In genomic region chr17:9381068-9381467, GRCh38 we compare ENCODE assay signal across 18 cellular contexts.
DNase-seq lines count a peak whose midpoint lies in the region; ATAC-seq, FAIRE-seq and TF ChIP-seq lines count a peak whose summit lies in the region.
"Had no signal": no experiment of that assay in that cellular context is flagged by ENCODE, and none has a peak within 500 bp of the region (broad histone marks: within the 10 kb centered on the region; RNA-seq: fewer than 3 reads in every experiment).

No MANE protein-coding gene starts in this region.

- no peak overlapping the region for H3K27ac Mint-ChIP-seq in astrocyte (ENCODE audit: unreplicated experiment)
- H3K27ac Mint-ChIP-seq: CD8-positive, alpha-beta T cell; GM23338 had no signal

- H3K4me3 ChIP-seq in astrocyte (ENCODE audit: insufficient read depth, low read depth, low read length) (no peak overlapping the region), skeletal muscle satellite cell (ENCODE audit: low read length) (no peak overlapping the region)
- H3K4me3 ChIP-seq: GM23338 had no signal

- TF ChIP-seq CTCF in astrocyte (IDR thresholded peaks at IDR 0.05; ENCODE audit: insufficient read depth, low read depth, low read length), result no peak

- peaks cover 4% of the 10 kb centered on the region for H3K36me3 ChIP-seq in astrocyte (ENCODE audit: insufficient read depth, low read length)
- H3K36me3 ChIP-seq in skeletal muscle satellite cell (ENCODE audit: insufficient read depth, low read length), result peaks cover 3% of the 10 kb centered on the region
- H3K36me3 ChIP-seq: BE2C had no signal

- H2AFZ ChIP-seq in astrocyte (ENCODE audit: low read depth, low read length), result no peak overlapping the region
- H2AFZ ChIP-seq: GM23338 had no signal

- H3K36me3 Mint-ChIP-seq in astrocyte (ENCODE audit: low read depth, unreplicated experiment), result peaks cover 6% of the 10 kb centered on the region

- H3K4me2 ChIP-seq in astrocyte (ENCODE audit: low read length), result peak overlapping the region; percentile 52
- H3K4me2 ChIP-seq in skeletal muscle satellite cell (ENCODE audit: low read length), result peak overlapping the region; percentile 48
- H3K4me2 ChIP-seq: GM23338 had no signal

- no peaks in the 10 kb centered on the region for H3K79me2 ChIP-seq in astrocyte (ENCODE audit: insufficient read depth, low read length)

- H3K27me3 Mint-ChIP-seq in astrocyte (ENCODE audit: low read depth, unreplicated experiment), result no peaks in the 10 kb centered on the region

- no peaks in the 10 kb centered on the region for H3K4me1 Mint-ChIP-seq in astrocyte (ENCODE audit: low read depth, unreplicated experiment)
- H3K4me1 Mint-ChIP-seq: GM23338 had no signal

- H3K27me3 ChIP-seq in astrocyte (ENCODE audit: insufficient read depth, low read length), result no peaks in the 10 kb centered on the region
- H3K27me3 ChIP-seq in skeletal muscle satellite cell (ENCODE audit: control insufficient read depth, insufficient read depth, low read length), result no peaks in the 10 kb centered on the region
- H3K27me3 ChIP-seq: BE2C had no signal

- no peak for FAIRE-seq in astrocyte (lab: Jason Lieb, UNC)
- FAIRE-seq: A204.1, D721Med had no signal

- H3K4me3 Mint-ChIP-seq in astrocyte (ENCODE audit: unreplicated experiment), result no peak overlapping the region
- H3K4me3 Mint-ChIP-seq: CD8-positive, alpha-beta T cell; GM23338 had no signal

- H3K9me3 Mint-ChIP-seq in astrocyte (ENCODE audit: unreplicated experiment), result peaks cover 3% of the 10 kb centered on the region
- H3K9me3 Mint-ChIP-seq: CD8-positive, alpha-beta T cell had no signal

- H3K9ac ChIP-seq in astrocyte (ENCODE audit: low read length) (no peak overlapping the region), skeletal muscle satellite cell (ENCODE audit: low read depth, low read length) (no peak overlapping the region)

- H3K9me3 ChIP-seq in astrocyte (ENCODE audit: insufficient read depth, low read depth, low read length) (no peaks in the 10 kb centered on the region), skeletal muscle satellite cell (replicated peaks; ENCODE audit: low read length) (peaks cover 3% of the 10 kb centered on the region)
- H3K9me3 ChIP-seq: BE2C had no signal

- peaks cover 8% of the 10 kb centered on the region for H3K4me1 ChIP-seq in astrocyte (ENCODE audit: insufficient read depth, low read length)
- H3K4me1 ChIP-seq in skeletal muscle satellite cell (ENCODE audit: control insufficient read depth, insufficient read depth, low read length), result peaks cover 22% of the 10 kb centered on the region
- H3K4me1 ChIP-seq: BE2C had no signal

- ATAC-seq in GM18867 (IDR thresholded peaks at IDR 0.05; ENCODE audit: unreplicated experiment), result no peak
- ATAC-seq: CD8-positive, alpha-beta T cell; GM23338 had no signal

- H4K20me1 ChIP-seq in astrocyte (ENCODE audit: insufficient read depth, low read length), result no peaks in the 10 kb centered on the region

- DNase-seq in EL (peak; percentile 17), astrocyte (ENCODE audit: low read depth) (no peak), kidney glomerular epithelial cell (lab: John Stamatoyannopoulos, UW) (peak; percentile 38), GDM1 (lab: John Stamatoyannopoulos, UW) (no peak), NCI-H226 (no peak)
- DNase-seq: BE2C; CD8-positive, alpha-beta T cell; COR-L47; DMS153; DMS79 treated with DMSO at 0.1 percent for 48 hours; H7 had no signal

- peak overlapping the region; percentile 50 for H3K27ac ChIP-seq in astrocyte (ENCODE audit: low read depth, low read length)
- H3K27ac ChIP-seq: C4-2B, HL-60 had no signal

Comparison
In these comparisons a context has a peak if more than half of its experiments do, and no peak if none do; other contexts are left out.
1. DNase-seq: peak in EL (single experiment) and kidney glomerular epithelial cell (single experiment); none in astrocyte (single experiment), GDM1 (single experiment) and NCI-H226 (single experiment).